10 cellular contexts compared by ENCODE assay signal in the genomic region with DNA sequence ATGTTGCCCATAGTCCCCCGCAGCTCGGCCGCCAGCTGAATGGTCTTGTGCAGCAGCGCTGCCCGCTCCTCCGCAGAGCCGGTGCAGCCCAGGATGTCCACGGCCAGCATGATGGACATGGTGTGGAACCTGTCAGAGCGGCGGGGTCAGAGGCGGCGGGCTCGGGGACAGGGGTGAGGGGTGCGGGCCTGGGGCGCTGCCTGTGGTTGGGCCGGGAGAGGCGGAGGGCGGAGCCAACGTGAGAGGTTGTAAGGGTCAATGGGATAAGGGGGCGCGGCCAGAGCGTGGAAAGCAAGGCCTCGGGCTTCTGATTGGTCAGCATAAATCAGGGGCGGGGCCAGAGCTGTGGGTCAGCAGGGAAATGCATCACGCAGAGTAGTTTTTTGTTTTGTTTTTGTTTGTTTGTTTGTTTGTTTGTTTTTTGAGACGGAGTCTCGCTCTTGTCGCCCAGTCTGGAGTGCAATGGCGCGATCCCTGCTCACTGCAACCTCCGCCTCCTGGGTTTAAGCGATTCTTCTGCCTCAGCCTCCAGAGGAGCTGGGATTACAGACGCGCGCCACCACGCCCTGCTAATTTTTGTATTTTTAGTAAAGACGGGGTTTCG. TPM values are rescaled to one million over a fixed set of nuclear protein-coding genes. Genes with fewer than 3 reads are reported as not detected.
DNase-seq lines count a peak whose midpoint lies in the region; ATAC-seq and TF ChIP-seq lines count a peak whose summit lies in the region.
"Had no signal": no experiment of that assay in that cellular context is flagged by ENCODE, and none has a peak within 500 bp of the region (broad histone marks: within the 10 kb centered on the region; RNA-seq: fewer than 3 reads in every experiment).

No MANE protein-coding gene starts in this region.

- DNase-seq in Ammon's horn (ENCODE audit: low spot score) = peak; percentile 83
- no peak for DNase-seq in Panc1 (ENCODE audit: low read depth, low spot score)
- peak; percentile 91 for DNase-seq in glutamatergic neuron
- no peak for DNase-seq in CD1c-positive myeloid dendritic cell (ENCODE audit: extremely low spot score)
- DNase-seq in KBM-7 = no peak
- DNase-seq: T-cell had no signal

- CTCF ChIA-PET in Panc1 (lab: Charles Lee) = no interaction called here

- no peaks in the 10 kb centered on the region for H3K9me3 ChIP-seq in Panc1 (ENCODE audit: control insufficient read depth, insufficient read depth, low read depth, low read length)

- TF ChIP-seq CTCF in Panc1 (IDR thresholded peaks at IDR 0.05) = no peak
- TF ChIP-seq CTCF in glutamatergic neuron (IDR thresholded peaks at IDR 0.05; ENCODE audit: partially characterized antibody, unreplicated experiment) = no peak
- TF ChIP-seq CTCF in nephron (IDR thresholded peaks at IDR 0.05; ENCODE audit: unreplicated experiment in 3 of 3) = no peak

- H3K27me3 Mint-ChIP-seq in glutamatergic neuron (ENCODE audit: unreplicated experiment) (peaks cover 8% of the 10 kb centered on the region), nephron (ENCODE audit: low read depth) (peaks cover 10% of the 10 kb centered on the region)
- H3K27me3 Mint-ChIP-seq: T-cell had no signal

- no peaks in the 10 kb centered on the region for H3K27me3 ChIP-seq in Panc1 (ENCODE audit: control insufficient read depth, insufficient read depth, low read length)

- H3K27ac ChIP-seq in Panc1 (ENCODE audit: low read length) = no peak overlapping the region

- no TSS peak for BruUV-seq in Panc1 (replicated peaks; lab: Mats Ljungman, UMichigan)

- POLR2A ChIA-PET in Panc1 (lab: Charles Lee) = interaction anchor here (0.7 kb wide), 1 partner anchor 278 kb away, joined by 9 read pairs; no protein-coding TSS in a partner anchor

- H3K4me3 Mint-ChIP-seq in glutamatergic neuron (ENCODE audit: unreplicated experiment) (peak overlapping the region; percentile 88), nephron (peak overlapping the region; percentile 63 to 83 (median 81))
- H3K4me3 Mint-ChIP-seq: T-cell had no signal

- in situ Hi-C loops in Panc1 (cut with HindIII; ENCODE audit: low pct_unique_long_range_greater_than_20kb, low sequenced_read_pairs) (no loop called here), KBM-7 (cut with MboI; ENCODE audit: low pct_unique_long_range_greater_than_20kb, low sequenced_read_pairs) (no loop called here)

- intact Hi-C loops in Panc1 (cut with micrococcal nuclease; ENCODE audit: unreplicated experiment) = loop anchor here (5.0 kb wide), 1 partner anchor 180 kb away; no protein-coding TSS in a partner anchor

- H3K36me3 Mint-ChIP-seq in glutamatergic neuron (ENCODE audit: unreplicated experiment) (peaks cover 5% of the 10 kb centered on the region), nephron (ENCODE audit: low read depth) (peaks cover 6% of the 10 kb centered on the region)

- H3K36me3 ChIP-seq in Panc1 (ENCODE audit: control insufficient read depth, insufficient read depth, low read length) = no peaks in the 10 kb centered on the region

- ATAC-seq in Panc1 (peak; percentile 78), HG03469 (IDR thresholded peaks at IDR 0.05; ENCODE audit: unreplicated experiment) (no peak), GM18505 (IDR thresholded peaks at IDR 0.05; ENCODE audit: unreplicated experiment) (no peak)
- ATAC-seq: T-cell had no signal

- TF ChIP-seq POLR2A in GM18505 (IDR thresholded peaks at IDR 0.05; ENCODE audit: borderline replicate concordance, extremely low read depth, insufficient read depth, insufficient read length) = no peak

- H3K9me3 Mint-ChIP-seq in glutamatergic neuron (ENCODE audit: unreplicated experiment) (peaks cover 3% of the 10 kb centered on the region), nephron (no peaks in the 10 kb centered on the region)
- H3K9me3 Mint-ChIP-seq: T-cell had no signal

- no peaks in the 10 kb centered on the region for H3K4me1 ChIP-seq in Panc1 (ENCODE audit: control insufficient read depth, insufficient read depth, low read length)

- H3K27ac Mint-ChIP-seq in glutamatergic neuron (ENCODE audit: unreplicated experiment) = peak overlapping the region; percentile 90
- peak overlapping the region in 1 of 3 experiments; percentile 77 for H3K27ac Mint-ChIP-seq in nephron

- peak overlapping the region; percentile 39 to 52 for H3K4me3 ChIP-seq in Panc1 (ENCODE audit: low read depth in 2 of 2, low read length in 2 of 2)

- H3K4me1 Mint-ChIP-seq in glutamatergic neuron (ENCODE audit: low read depth, unreplicated experiment) (peaks cover 16% of the 10 kb centered on the region), nephron (no peaks in the 10 kb centered on the region)

RNA-seq across cellular contexts. Expression of a gene that starts 6.8 kb away (rescaled TPM):
- total RNA-seq in Panc1 (2021; ENCODE audit: unreplicated experiment) = 8.2 TPM
- 8.3 TPM for polyA plus RNA-seq in Panc1 (2012; ENCODE audit: insufficient read length)
- total RNA-seq in glutamatergic neuron (ENCODE audit: unreplicated experiment) = 27.5 TPM

RNA-seq across cellular contexts. Expression of a gene that starts 26.1 kb away (rescaled TPM):
- total RNA-seq in Panc1 (2021; ENCODE audit: unreplicated experiment) (0.05 TPM), glutamatergic neuron (ENCODE audit: unreplicated experiment) (not detected)
- 0.12 TPM for polyA plus RNA-seq in Panc1 (2012; ENCODE audit: insufficient read length)
- total RNA-seq: dermis microvascular lymphatic vessel endothelial cell had no signal

RNA-seq across cellular contexts. Expression of a gene that starts 26.5 kb away (rescaled TPM):
- 13.8 TPM for total RNA-seq in Panc1 (2021; ENCODE audit: unreplicated experiment)
- 17.5 TPM for polyA plus RNA-seq in Panc1 (2012; ENCODE audit: insufficient read length)
- total RNA-seq in glutamatergic neuron (ENCODE audit: unreplicated experiment) = 10.1 TPM

RNA-seq across cellular contexts. Expression of a gene that starts 35.1 kb away (rescaled TPM):
- total RNA-seq in Panc1 (2021; ENCODE audit: unreplicated experiment) (not detected), glutamatergic neuron (ENCODE audit: unreplicated experiment) (0.61 TPM)
- 1.8 TPM for polyA plus RNA-seq in Panc1 (2012; ENCODE audit: insufficient read length)
- total RNA-seq: dermis microvascular lymphatic vessel endothelial cell had no signal

RNA-seq across cellular contexts. Expression of a gene that starts 36.5 kb away (rescaled TPM):
- total RNA-seq in Panc1 (2021; ENCODE audit: unreplicated experiment) (0.49 TPM), glutamatergic neuron (ENCODE audit: unreplicated experiment) (71.7 TPM)
- polyA plus RNA-seq in Panc1 (2012; ENCODE audit: insufficient read length) = 0.86 TPM

Comparison
In these comparisons a context has a peak if more than half of its experiments do, and no peak if none do; other contexts are left out.
1. DNase-seq: peak in Ammon's horn (single experiment) and glutamatergic neuron (single experiment); none in Panc1 (single experiment), CD1c-positive myeloid dendritic cell (single experiment) and KBM-7 (single experiment).